ENCODE assay signal across 9 cellular contexts in the genomic region with DNA sequence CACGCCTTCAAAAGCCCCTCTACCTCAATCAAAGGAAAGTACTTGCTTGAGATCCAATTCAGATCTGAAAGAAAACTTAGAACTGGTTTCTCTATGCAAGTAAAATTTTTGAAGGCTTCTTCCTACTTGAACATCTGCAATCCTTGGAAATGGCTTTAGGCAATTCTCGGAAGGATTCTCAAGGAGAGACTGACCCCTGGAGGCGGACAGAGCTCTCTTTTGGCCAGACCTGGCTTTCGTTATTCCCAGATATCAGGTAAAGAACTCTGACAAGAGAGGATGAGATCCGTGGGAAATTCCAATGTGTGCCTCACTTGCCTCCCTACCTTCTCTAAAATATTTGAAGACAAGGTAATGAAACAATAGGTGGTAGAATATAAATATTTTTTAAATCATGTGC.
DNase-seq lines count a peak whose midpoint lies in the region; ATAC-seq and TF ChIP-seq lines count a peak whose summit lies in the region.
"Had no signal": no experiment of that assay in that cellular context is flagged by ENCODE, and none has a peak within 500 bp of the region (broad histone marks: within the 10 kb centered on the region; RNA-seq: fewer than 3 reads in every experiment).

No MANE protein-coding gene starts in this region.

- no peak for TF ChIP-seq CTCF in testis (IDR thresholded peaks at IDR 0.05)

- H3K4me3 Mint-ChIP-seq in activated T-cell treated with anti-CD3 and anti-CD28 coated beads, Interleukin-2, amount 50 U/mL, for 72 hours: no peak overlapping the region
- H3K4me3 Mint-ChIP-seq: T-helper 2 cell treated with Interferon-gamma antibody and Interleukin-4, amounts not matched to agents 5 μg/mL and 100 μg/mL, for 36 hours had no signal

- H3K27ac ChIP-seq in testis: no peak overlapping the region

- no peaks in the 10 kb centered on the region for H3K36me3 Mint-ChIP-seq in activated T-cell treated with anti-CD3 and anti-CD28 coated beads, Interleukin-2, amount 50 U/mL, for 72 hours (ENCODE audit: insufficient read depth in 2 of 2)

- H3K27ac Mint-ChIP-seq in activated T-cell treated with anti-CD3 and anti-CD28 coated beads, Interleukin-2, amount 50 U/mL, for 72 hours: no peak overlapping the region
- H3K27ac Mint-ChIP-seq: T-helper 2 cell treated with Interferon-gamma antibody and Interleukin-4, amounts not matched to agents 5 μg/mL and 100 μg/mL, for 36 hours had no signal

- H3K4me3 ChIP-seq in testis (no peak overlapping the region), MG63 (no peak overlapping the region)

- DNase-seq in NCI-H524 (lab: John Stamatoyannopoulos, UW): peak; percentile 21 to 53
- no peak for DNase-seq in NCI-H524 treated with DMSO at 0.1 percent for 48 hours (lab: John Stamatoyannopoulos, UW)
- peak; percentile 42 for DNase-seq in OCI-M1 (lab: John Stamatoyannopoulos, UW)
- peak; percentile 20 for DNase-seq in glomerular visceral epithelial cell (ENCODE audit: extremely low spot score)
- peak; percentile 36 for DNase-seq in testis
- no peak for DNase-seq in MG63
- no peak for DNase-seq in activated T-cell treated with anti-CD3 and anti-CD28 coated beads, Interleukin-2, amount 50 U/mL, for 72 hours

- no peaks in the 10 kb centered on the region for H3K36me3 ChIP-seq in testis (ENCODE audit: low read depth, missing control alignments)
- H3K36me3 ChIP-seq in MG63: no peaks in the 10 kb centered on the region

- 43% methylated on average over 5 of the region's 5 CpGs for WGBS in testis, 2 donors

- H3K9me3 Mint-ChIP-seq in activated T-cell treated with anti-CD3 and anti-CD28 coated beads, Interleukin-2, amount 50 U/mL, for 72 hours: peaks cover 0 to 3% of the 10 kb centered on the region in 2 donors
- H3K9me3 Mint-ChIP-seq: T-helper 2 cell treated with Interferon-gamma antibody and Interleukin-4, amounts not matched to agents 5 μg/mL and 100 μg/mL, for 36 hours had no signal

- no peaks in the 10 kb centered on the region for H3K4me1 ChIP-seq in testis

- no peak for TF ChIP-seq POLR2A in testis (IDR thresholded peaks at IDR 0.05)

- ATAC-seq in GM18867 (IDR thresholded peaks at IDR 0.05; ENCODE audit: unreplicated experiment): no peak
- no peak for ATAC-seq in activated T-cell treated with anti-CD3 and anti-CD28 coated beads, Interleukin-2, amount 50 U/mL, for 72 hours (replicated peaks in 1 of 2)

- no peaks in the 10 kb centered on the region for H3K27me3 Mint-ChIP-seq in activated T-cell treated with anti-CD3 and anti-CD28 coated beads, Interleukin-2, amount 50 U/mL, for 72 hours (ENCODE audit: low read depth)

- H3K4me1 Mint-ChIP-seq in activated T-cell treated with anti-CD3 and anti-CD28 coated beads, Interleukin-2, amount 50 U/mL, for 72 hours (ENCODE audit: low read depth): no peaks in the 10 kb centered on the region

- H3K27me3 ChIP-seq in testis (no peaks in the 10 kb centered on the region), MG63 (no peaks in the 10 kb centered on the region)

- intact Hi-C loops in testis (cut with DNase I; ENCODE audit: low total_unique reads): no loop called here

- no peaks in the 10 kb centered on the region for H3K9me3 ChIP-seq in testis
- no peaks in the 10 kb centered on the region for H3K9me3 ChIP-seq in MG63

Comparison
In these comparisons a context has a peak if more than half of its experiments do, and no peak if none do; other contexts are left out.
1. DNase-seq: peak in NCI-H524 (2 of 2), OCI-M1 (single experiment), glomerular visceral epithelial cell (single experiment) and testis (single experiment); none in NCI-H524 treated with DMSO at 0.1 percent for 48 hours (single experiment), MG63 (single experiment) and activated T-cell treated with anti-CD3 and anti-CD28 coated beads, Interleukin-2, amount 50 U/mL, for 72 hours (0 of 2).